ENCODE assay signal across 8 cellular contexts in the genomic region with DNA sequence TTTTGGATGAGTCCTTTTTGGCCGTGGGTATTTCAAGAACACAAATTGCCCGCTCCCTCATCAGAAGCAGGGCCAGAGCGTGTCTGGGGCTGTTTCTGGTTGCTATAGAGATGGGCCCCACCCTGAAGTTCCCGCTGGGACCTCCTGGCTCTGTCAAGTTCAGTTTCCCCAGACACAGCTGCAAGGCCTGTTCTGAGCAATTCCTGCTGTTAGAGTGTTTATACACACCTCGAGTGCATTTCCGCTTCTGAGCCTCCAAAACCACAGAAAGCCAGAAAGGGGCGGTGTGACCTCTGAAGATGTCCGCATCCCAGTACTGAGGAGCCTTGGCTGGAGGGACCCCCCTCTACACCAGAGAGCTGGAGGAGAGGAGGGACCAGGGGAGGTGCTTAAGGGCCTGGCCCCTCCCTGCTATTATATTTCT. TPM values are rescaled to one million over a fixed set of nuclear protein-coding genes. Genes with fewer than 3 reads are reported as not detected.
DNase-seq lines count a peak whose midpoint lies in the region; ATAC-seq and TF ChIP-seq lines count a peak whose summit lies in the region.

No MANE protein-coding gene starts in this region.

- H3K36me3 ChIP-seq in skeletal muscle tissue (ENCODE audit: control insufficient read depth in 3 of 3, insufficient read depth in 3 of 3, low read length in 3 of 3), result no peaks in the 10 kb centered on the region

- CTCF ChIA-PET in CD4-positive, alpha-beta T cell (lab: Charles Lee), result interaction anchor here (1.1 to 1.9 kb wide), 3 partner anchors 12 to 32 kb away, joined by 3 to 16 read pairs (median 5); partner anchors contain the start of genes TRIM47, TRIM65 and UNC13D

- H3K4me1 ChIP-seq in skeletal muscle tissue (ENCODE audit: control insufficient read depth in 3 of 3, insufficient read depth in 3 of 3, low read length in 3 of 3), result peaks cover 8 to 12% (median 12%) of the 10 kb centered on the region in 3 donors

- intact Hi-C loops in CD4-positive, alpha-beta T cell (cut with DNase I, micrococcal nuclease), result no loop called here

- peak overlapping the region; percentile 77 for H3K27ac Mint-ChIP-seq in CD4-positive, alpha-beta T cell
- peak overlapping the region; percentile 93 for H3K27ac Mint-ChIP-seq in T-helper 2 cell treated with Interferon-gamma antibody and Interleukin-4, amounts not matched to agents 5 μg/mL and 100 μg/mL, for 36 hours

- POLR2A ChIA-PET in CD4-positive, alpha-beta T cell (lab: Charles Lee), result interaction anchor here (0.6 to 1.6 kb wide), 8 partner anchors 8 to 88 kb away, joined by 3 to 22 read pairs (median 5); partner anchors contain the start of genes TRIM65 and WBP2

- H3K27me3 ChIP-seq in CD4-positive, alpha-beta T cell (ENCODE audit: control insufficient read depth, insufficient read depth, low read length), result no peaks in the 10 kb centered on the region
- no peaks in the 10 kb centered on the region for H3K27me3 ChIP-seq in skeletal muscle tissue (ENCODE audit: control insufficient read depth in 3 of 3, insufficient read depth in 3 of 3, low read length in 3 of 3)

- peak overlapping the region in 1 of 3 donors; percentile 41 for H3K9ac ChIP-seq in skeletal muscle tissue (ENCODE audit: low read depth in 1 of 3, low read length in 3 of 3)

- H3K4me3 Mint-ChIP-seq in CD4-positive, alpha-beta T cell, result peak overlapping the region; percentile 59
- H3K4me3 Mint-ChIP-seq in T-helper 2 cell treated with Interferon-gamma antibody and Interleukin-4, amounts not matched to agents 5 μg/mL and 100 μg/mL, for 36 hours, result peak overlapping the region; percentile 70

- H3K27ac ChIP-seq in CD4-positive, alpha-beta T cell (ENCODE audit: low read depth, low read length), result peak overlapping the region; percentile 31
- H3K27ac ChIP-seq in skeletal muscle tissue (ENCODE audit: low read depth, low read length), result peak overlapping the region; percentile 50

- no peak overlapping the region for H3K4me3 ChIP-seq in fibroblast of pulmonary artery (replicated peaks; ENCODE audit: low read depth, low read length)
- H3K4me3 ChIP-seq in skeletal muscle tissue (ENCODE audit: low read length in 3 of 3), result no peak overlapping the region

- TF ChIP-seq CTCF in CD4-positive, alpha-beta T cell (IDR thresholded peaks at IDR 0.05), result no peak
- TF ChIP-seq CTCF in fibroblast of pulmonary artery (IDR thresholded peaks at IDR 0.05; ENCODE audit: low read length, missing control alignments), result no peak

- H3K4me1 Mint-ChIP-seq in CD4-positive, alpha-beta T cell (ENCODE audit: low read depth), result peaks cover 25% of the 10 kb centered on the region
- H3K4me1 Mint-ChIP-seq in T-helper 2 cell treated with Interferon-gamma antibody and Interleukin-4, amounts not matched to agents 5 μg/mL and 100 μg/mL, for 36 hours (ENCODE audit: low read depth), result peaks cover 27% of the 10 kb centered on the region

- ATAC-seq in CD4-positive, alpha-beta T cell (ENCODE audit: poor library complexity), result peak; percentile 66
- peak; percentile 91 for ATAC-seq in GM19025 (IDR thresholded peaks at IDR 0.05; ENCODE audit: low read depth, unreplicated experiment)
- peak; percentile 79 for ATAC-seq in HG03095 (IDR thresholded peaks at IDR 0.05; ENCODE audit: unreplicated experiment)

- H3K9me3 ChIP-seq in CD4-positive, alpha-beta T cell (ENCODE audit: control insufficient read depth, low read length), result no peaks in the 10 kb centered on the region
- no peaks in the 10 kb centered on the region for H3K9me3 ChIP-seq in skeletal muscle tissue (ENCODE audit: control insufficient read depth in 3 of 3, low read length in 3 of 3)

- no peaks in the 10 kb centered on the region for H3K9me3 Mint-ChIP-seq in CD4-positive, alpha-beta T cell
- no peaks in the 10 kb centered on the region for H3K9me3 Mint-ChIP-seq in T-helper 2 cell treated with Interferon-gamma antibody and Interleukin-4, amounts not matched to agents 5 μg/mL and 100 μg/mL, for 36 hours

- H3K27me3 Mint-ChIP-seq in CD4-positive, alpha-beta T cell, result no peaks in the 10 kb centered on the region
- H3K27me3 Mint-ChIP-seq in T-helper 2 cell treated with Interferon-gamma antibody and Interleukin-4, amounts not matched to agents 5 μg/mL and 100 μg/mL, for 36 hours (ENCODE audit: low read depth), result no peaks in the 10 kb centered on the region

- DNase-seq in CD4-positive, alpha-beta T cell, result peak in 1 of 10 experiments; percentile 34
- peak; percentile 66 for DNase-seq in T-helper 2 cell treated with Interferon-gamma antibody and Interleukin-4, amounts not matched to agents 5 μg/mL and 100 μg/mL, for 36 hours (ENCODE audit: low spot score)
- DNase-seq in fibroblast of pulmonary artery (ENCODE audit: low read depth), result peak; percentile 86
- DNase-seq in NCI-H82 treated with DMSO at 0.1 percent for 48 hours (lab: John Stamatoyannopoulos, UW; ENCODE audit: unreplicated experiment), result no peak
- no peak for DNase-seq in HPDE6-E6E7 (ENCODE audit: extremely low spot score)

- H3K36me3 Mint-ChIP-seq in CD4-positive, alpha-beta T cell (ENCODE audit: low read depth), result no peaks in the 10 kb centered on the region
- H3K36me3 Mint-ChIP-seq in T-helper 2 cell treated with Interferon-gamma antibody and Interleukin-4, amounts not matched to agents 5 μg/mL and 100 μg/mL, for 36 hours (ENCODE audit: low read depth), result no peaks in the 10 kb centered on the region

RNA-seq across cellular contexts. Expression of gene WBP2, which starts 9.3 kb away (rescaled TPM):
- total RNA-seq in CD4-positive, alpha-beta T cell, result 100 to 1,000 TPM in 1 of 2 experiments, 10 to 100 TPM in 1; 98.5 to 114 TPM
- total RNA-seq in skeletal muscle tissue, result 17.7 TPM

RNA-seq across cellular contexts. Expression of gene TRIM47, which starts 13.9 kb away (rescaled TPM):
- 1 to 10 TPM; 2.3 to 2.8 TPM for total RNA-seq in CD4-positive, alpha-beta T cell
- 23.5 TPM for total RNA-seq in skeletal muscle tissue

RNA-seq across cellular contexts. Expression of gene UNC13D, which starts 20.3 kb away (rescaled TPM):
- total RNA-seq in CD4-positive, alpha-beta T cell, result 100 to 1,000 TPM; 110 to 112 TPM
- total RNA-seq in skeletal muscle tissue, result 1.6 TPM

RNA-seq across cellular contexts. Expression of gene TRIM65, which starts 32.3 kb away (rescaled TPM):
- 10 to 100 TPM in 1 of 2 experiments, 1 to 10 TPM in 1; 9.9 to 11.7 TPM for total RNA-seq in CD4-positive, alpha-beta T cell
- total RNA-seq in skeletal muscle tissue, result 20.4 TPM

RNA-seq across cellular contexts. Expression of gene MRPL38, which starts 40.2 kb away (rescaled TPM):
- total RNA-seq in CD4-positive, alpha-beta T cell, result 100 to 1,000 TPM; 146 to 147 TPM
- 32.9 TPM for total RNA-seq in skeletal muscle tissue

Comparison
In these comparisons a context has a peak if more than half of its experiments do, and no peak if none do; other contexts are left out.
1. DNase-seq: peak in T-helper 2 cell treated with Interferon-gamma antibody and Interleukin-4, amounts not matched to agents 5 μg/mL and 100 μg/mL, for 36 hours (single experiment) and fibroblast of pulmonary artery (single experiment); none in NCI-H82 treated with DMSO at 0.1 percent for 48 hours (single experiment) and HPDE6-E6E7 (single experiment).
2. RNA of gene UNC13D, which starts 20.3 kb away (total RNA-seq): 110 to 112 TPM in CD4-positive, alpha-beta T cell; 1.6 TPM in skeletal muscle tissue (single experiment); every median in the first group is over 10 times any median in the second.
3. Peak in every context shown above with its lines, with median percentiles within 50 percentile points of each other: ATAC-seq.